ENCODE assay signal across 8 cellular contexts in the genomic region with DNA sequence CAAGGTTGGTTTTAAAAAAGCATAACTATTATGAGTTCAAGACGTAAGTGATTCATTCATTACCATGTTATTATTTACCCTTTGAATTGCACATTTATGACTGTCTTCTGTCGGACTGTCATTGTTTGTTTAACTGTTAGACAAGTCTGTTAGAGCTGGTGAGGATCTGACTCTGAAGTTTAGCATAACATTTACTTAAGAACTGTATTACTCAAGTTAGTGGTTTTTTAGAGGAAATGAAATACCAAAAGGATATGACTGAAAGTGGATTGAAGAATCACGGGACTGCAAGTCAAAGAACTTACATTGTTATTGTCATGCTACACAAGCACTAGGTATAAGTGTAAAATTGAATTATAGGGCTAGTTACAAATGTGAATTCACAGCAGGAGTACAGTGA. TPM values are rescaled to one million over a fixed set of nuclear protein-coding genes. Genes with fewer than 3 reads are reported as not detected.
DNase-seq lines count a peak whose midpoint lies in the region; ATAC-seq, FAIRE-seq and TF ChIP-seq lines count a peak whose summit lies in the region.

No MANE protein-coding gene starts in this region.

- H3K4me1 ChIP-seq in RWPE2 (ENCODE audit: insufficient read depth, poor library complexity, severe bottlenecking) = peaks cover 16% of the 10 kb centered on the region

- H3K36me3 ChIP-seq in RWPE2 (ENCODE audit: low read depth) = no peaks in the 10 kb centered on the region

- H3K27ac Mint-ChIP-seq in activated CD4-positive, alpha-beta T cell treated with anti-CD3 and anti-CD28 coated beads, Interleukin-2, amount 10 ng/mL, durations not matched to agents 24 days and 14 days = peak overlapping the region; percentile 85

- TF ChIP-seq CTCF in RWPE2 (IDR thresholded peaks at IDR 0.05; ENCODE audit: poor library complexity, severe bottlenecking) = no peak
- TF ChIP-seq CTCF in D721Med (IDR thresholded peaks at IDR 0.05; ENCODE audit: insufficient read depth, missing control alignments) = no peak

- H3K4me1 Mint-ChIP-seq in activated CD4-positive, alpha-beta T cell treated with anti-CD3 and anti-CD28 coated beads, Interleukin-2, amount 10 ng/mL, durations not matched to agents 24 days and 14 days = peaks cover 62% of the 10 kb centered on the region

- H3K4me3 ChIP-seq in RWPE2 (ENCODE audit: severe bottlenecking) = no peak overlapping the region

- H3K9me3 ChIP-seq in RWPE2 (ENCODE audit: severe bottlenecking) = no peaks in the 10 kb centered on the region

- no peaks in the 10 kb centered on the region for H3K27me3 ChIP-seq in RWPE2 (ENCODE audit: insufficient read depth, poor library complexity, severe bottlenecking)

- H3K27me3 Mint-ChIP-seq in activated CD4-positive, alpha-beta T cell treated with anti-CD3 and anti-CD28 coated beads, Interleukin-2, amount 10 ng/mL, durations not matched to agents 24 days and 14 days = no peaks in the 10 kb centered on the region

- peak overlapping the region; percentile 98 for H3K4me3 Mint-ChIP-seq in activated CD4-positive, alpha-beta T cell treated with anti-CD3 and anti-CD28 coated beads, Interleukin-2, amount 10 ng/mL, durations not matched to agents 24 days and 14 days

- H3K36me3 Mint-ChIP-seq in activated CD4-positive, alpha-beta T cell treated with anti-CD3 and anti-CD28 coated beads, Interleukin-2, amount 10 ng/mL, durations not matched to agents 24 days and 14 days (ENCODE audit: low read depth) = peaks cover 28% of the 10 kb centered on the region

- H3K27ac ChIP-seq in RWPE2 (ENCODE audit: poor library complexity, severe bottlenecking) = peak overlapping the region; percentile 83

- peak; percentile 69 for DNase-seq in activated CD4-positive, alpha-beta T cell treated with anti-CD3 and anti-CD28 coated beads, Interleukin-2, amount 10 ng/mL, durations not matched to agents 24 days and 14 days
- no peak for DNase-seq in activated CD4-positive, alpha-beta T cell treated with anti-CD3 and anti-CD28 coated beads, Interleukin-2, amount 50 U/mL, for 1 hour
- DNase-seq in RWPE2 (ENCODE audit: low spot score) (no peak), glomerular endothelial cell (ENCODE audit: extremely low read depth, low read depth, low spot score) (peak; percentile 80), D721Med (ENCODE audit: insufficient read length, low spot score) (no peak), iPS-NIHi11 (ENCODE audit: low spot score) (no peak)
- no peak for DNase-seq in activated CD8-positive, alpha-beta memory T cell treated with anti-CD3 and anti-CD28 coated beads for 24 hours

- FAIRE-seq in D721Med (lab: Jason Lieb, UNC) = no peak

- no peaks in the 10 kb centered on the region for H3K9me3 Mint-ChIP-seq in activated CD4-positive, alpha-beta T cell treated with anti-CD3 and anti-CD28 coated beads, Interleukin-2, amount 10 ng/mL, durations not matched to agents 24 days and 14 days

- intact Hi-C loops in activated CD4-positive, alpha-beta T cell treated with anti-CD3 and anti-CD28 coated beads, Interleukin-2, amount 10 ng/mL, durations not matched to agents 24 days and 14 days (cut with micrococcal nuclease) = loop anchor here (1.0 kb wide), 2 partner anchors 20 to 62 kb away; no protein-coding TSS in a partner anchor

- ATAC-seq in HG03045 (IDR thresholded peaks at IDR 0.05; ENCODE audit: unreplicated experiment) = peak; percentile 28
- peak; percentile 71 for ATAC-seq in RWPE2 (ENCODE audit: low read depth)

RNA-seq across cellular contexts. Expression of a gene that starts 2.2 kb away (rescaled TPM):
- 24.7 and 25.9 TPM in 2 replicates for total RNA-seq in activated CD4-positive, alpha-beta T cell treated with anti-CD3 and anti-CD28 coated beads, Interleukin-2, amount 10 ng/mL, durations not matched to agents 24 days and 14 days
- 19.4 and 28.6 TPM in 2 replicates for total RNA-seq in glomerular endothelial cell

Comparison
In these comparisons a context has a peak if more than half of its experiments do, and no peak if none do; other contexts are left out.
1. DNase-seq: peak in activated CD4-positive, alpha-beta T cell treated with anti-CD3 and anti-CD28 coated beads, Interleukin-2, amount 10 ng/mL, durations not matched to agents 24 days and 14 days (single experiment) and glomerular endothelial cell (single experiment); none in activated CD4-positive, alpha-beta T cell treated with anti-CD3 and anti-CD28 coated beads, Interleukin-2, amount 50 U/mL, for 1 hour (single experiment), RWPE2 (single experiment), D721Med (single experiment), iPS-NIHi11 (single experiment) and activated CD8-positive, alpha-beta memory T cell treated with anti-CD3 and anti-CD28 coated beads for 24 hours (single experiment).